In genomic region chr19:55171440-55171839, GRCh38 we compare ENCODE assay signal across 23 cellular contexts. TPM values are rescaled to one million over a fixed set of nuclear protein-coding genes. Genes with fewer than 3 reads are reported as not detected.
DNase-seq lines count a peak whose midpoint lies in the region; ATAC-seq, FAIRE-seq and TF ChIP-seq lines count a peak whose summit lies in the region.
"Had no signal": no experiment of that assay in that cellular context is flagged by ENCODE, and none has a peak within 500 bp of the region (broad histone marks: within the 10 kb centered on the region; RNA-seq: fewer than 3 reads in every experiment).

No MANE protein-coding gene starts in this region.

- peaks cover 33% of the 10 kb centered on the region for H3K4me1 Mint-ChIP-seq in CD4-positive, alpha-beta T cell (ENCODE audit: low read depth)
- peaks cover 23% of the 10 kb centered on the region for H3K4me1 Mint-ChIP-seq in Calu3 (ENCODE audit: low read depth, unreplicated experiment)
- H3K4me1 Mint-ChIP-seq in natural killer cell treated with Interleukin-12 subunit alpha and Interleukin-12 subunit beta and Interleukin-15 and Interleukin-18, amount 100 ng/mL, for 72 hours (ENCODE audit: low read depth in 2 of 2): peaks cover 9 to 19% of the 10 kb centered on the region in 2 donors

- intact Hi-C loops in CD4-positive, alpha-beta T cell (cut with DNase I, micrococcal nuclease): loop anchor here in 1 of 2 experiments (10.0 kb wide), 1 partner anchor 83 kb away; the partner anchor contains the start of gene PPP6R1
- intact Hi-C loops in Calu3 (cut with micrococcal nuclease; ENCODE audit: unreplicated experiment) (loop anchor here (10.0 kb wide), 1 partner anchor 83 kb away; the partner anchor contains the start of gene PPP6R1), K562 (cut with micrococcal nuclease) (no loop called here)

- H3K9me3 ChIP-seq in CD4-positive, alpha-beta T cell (ENCODE audit: control insufficient read depth, low read length): no peaks in the 10 kb centered on the region
- H3K9me3 ChIP-seq in K562 (replicated peaks; ENCODE audit: control insufficient read depth, insufficient read depth, low read depth, low read length) (no peaks in the 10 kb centered on the region), upper lobe of left lung (no peaks in the 10 kb centered on the region)
- H3K9me3 ChIP-seq: BE2C, SJSA1 had no signal

- no peak for TF ChIP-seq RAD21 in K562 (CRISPR knock-in tag; conservative IDR thresholded peaks at IDR 0.05 in 1 of 2, IDR thresholded peaks at IDR 0.05 in 1 of 2)

- H3K36me3 Mint-ChIP-seq in CD4-positive, alpha-beta T cell (ENCODE audit: low read depth): no peaks in the 10 kb centered on the region
- H3K36me3 Mint-ChIP-seq in Calu3 (ENCODE audit: insufficient read depth, unreplicated experiment): peaks cover 31% of the 10 kb centered on the region
- peaks cover 5% of the 10 kb centered on the region for H3K36me3 Mint-ChIP-seq in natural killer cell treated with Interleukin-12 subunit alpha and Interleukin-12 subunit beta and Interleukin-15 and Interleukin-18, amount 100 ng/mL, for 72 hours

- H3K9me1 ChIP-seq in K562 (ENCODE audit: control insufficient read depth, insufficient read depth, low read length): no peaks in the 10 kb centered on the region

- H3K27me3 ChIP-seq in CD4-positive, alpha-beta T cell (ENCODE audit: control insufficient read depth, insufficient read depth, low read length): peaks cover 69% of the 10 kb centered on the region
- H3K27me3 ChIP-seq in K562 (ENCODE audit: control insufficient read depth in 2 of 2, insufficient read depth in 2 of 2, low read length in 2 of 2) (no peaks in the 10 kb centered on the region), upper lobe of left lung (peaks cover 2 to 59% (median 36%) of the 10 kb centered on the region in 4 donors)

- WGBS in K562 (ENCODE audit: insufficient coverage, low coverage, missing lambda C conversion rate): 13% methylated on average over 5 of the region's 5 CpGs
- WGBS in upper lobe of left lung, 2 donors: 82 to 87% methylated on average over 5 of the region's 5 CpGs

- H3K36me3 ChIP-seq in K562 (ENCODE audit: control insufficient read depth, insufficient read depth, low read length) (no peaks in the 10 kb centered on the region), upper lobe of left lung (no peaks in the 10 kb centered on the region)
- H3K36me3 ChIP-seq: BE2C, Peyer's patch, SJSA1 had no signal

- peak overlapping the region in 1 of 2 experiments; percentile 16; a peak in 1 of 4 replicates for H3K9ac ChIP-seq in K562 (ENCODE audit: insufficient read depth in 1 of 2, low read depth in 2 of 2, low read length in 2 of 2)
- H3K9ac ChIP-seq: KMS-11 had no signal

- H2AFZ ChIP-seq in K562 (ENCODE audit: low read depth, low read length): peak overlapping the region; percentile 36; the same call in 1 of the 2 replicates

- TF ChIP-seq POLR2A in K562 (conservative IDR thresholded peaks at IDR 0.05) (no peak), upper lobe of left lung (IDR thresholded peaks at IDR 0.05) (no peak)

- H3K27ac Mint-ChIP-seq in CD4-positive, alpha-beta T cell: no peak overlapping the region
- H3K27ac Mint-ChIP-seq in Calu3 (ENCODE audit: unreplicated experiment): no peak overlapping the region
- H3K27ac Mint-ChIP-seq in natural killer cell treated with Interleukin-12 subunit alpha and Interleukin-12 subunit beta and Interleukin-15 and Interleukin-18, amount 100 ng/mL, for 72 hours: no peak overlapping the region
- H3K27ac Mint-ChIP-seq: H9 had no signal

- in situ Hi-C loops in K562 (cut with MboI): loop anchor here (25.0 kb wide), 1 partner anchor 966 kb away; the partner anchor contains the start of gene ZNF444

- H3K27me3 Mint-ChIP-seq in CD4-positive, alpha-beta T cell: peaks cover 83% of the 10 kb centered on the region
- H3K27me3 Mint-ChIP-seq in Calu3 (ENCODE audit: unreplicated experiment): peaks cover 46% of the 10 kb centered on the region
- H3K27me3 Mint-ChIP-seq in natural killer cell treated with Interleukin-12 subunit alpha and Interleukin-12 subunit beta and Interleukin-15 and Interleukin-18, amount 100 ng/mL, for 72 hours: peaks cover 40 to 48% of the 10 kb centered on the region in 2 donors

- peak overlapping the region; percentile 42 for H3K4me3 Mint-ChIP-seq in CD4-positive, alpha-beta T cell
- H3K4me3 Mint-ChIP-seq in Calu3 (ENCODE audit: low read depth, unreplicated experiment): peak overlapping the region; percentile 84
- peak overlapping the region; percentile 7 for H3K4me3 Mint-ChIP-seq in natural killer cell treated with Interleukin-12 subunit alpha and Interleukin-12 subunit beta and Interleukin-15 and Interleukin-18, amount 100 ng/mL, for 72 hours

- H3K9me3 Mint-ChIP-seq in CD4-positive, alpha-beta T cell: no peaks in the 10 kb centered on the region
- H3K9me3 Mint-ChIP-seq in Calu3 (ENCODE audit: low read depth, unreplicated experiment): no peaks in the 10 kb centered on the region
- no peaks in the 10 kb centered on the region for H3K9me3 Mint-ChIP-seq in natural killer cell treated with Interleukin-12 subunit alpha and Interleukin-12 subunit beta and Interleukin-15 and Interleukin-18, amount 100 ng/mL, for 72 hours

- CTCF ChIA-PET in CD4-positive, alpha-beta T cell (lab: Charles Lee): no interaction called here
- CTCF ChIA-PET in Calu3 (lab: Charles Lee): interaction anchor here (0.6 to 0.9 kb wide), 2 partner anchors 8 to 117 kb away, joined by 3 read pairs; partner anchors contain the start of gene SYT5
- CTCF ChIA-PET in K562 (lab: Yijun Ruan, JAX; ENCODE audit: low intra/inter-chr PET ratio): no interaction called here

- no peaks in the 10 kb centered on the region for H4K20me1 ChIP-seq in K562 (replicated peaks; ENCODE audit: control insufficient read depth, insufficient read depth, low read length)

- ATAC-seq in CD4-positive, alpha-beta T cell (ENCODE audit: poor library complexity): no peak
- ATAC-seq in K562: no peak
- ATAC-seq in natural killer cell treated with Interleukin-12 subunit alpha and Interleukin-12 subunit beta and Interleukin-15 and Interleukin-18, amount 100 ng/mL, for 72 hours: no peak
- ATAC-seq in upper lobe of left lung (ENCODE audit: low FRiP score in 2 of 2): no peak
- no peak for ATAC-seq in HG03571 (IDR thresholded peaks at IDR 0.05; ENCODE audit: unreplicated experiment)
- ATAC-seq: GM12878 had no signal

- peaks cover 23 to 43% of the 10 kb centered on the region in 2 experiments; a peak in 4 of 5 replicates for H3K4me1 ChIP-seq in K562 (replicated peaks in 1 of 2; ENCODE audit: control insufficient read depth in 2 of 2, insufficient read depth in 2 of 2, low read length in 2 of 2)
- H3K4me1 ChIP-seq in upper lobe of left lung: peaks cover 5 to 23% (median 17%) of the 10 kb centered on the region in 4 donors

- H3K79me2 ChIP-seq in K562 (ENCODE audit: control insufficient read depth, insufficient read depth, low read length): no peaks in the 10 kb centered on the region; the same call in 2 of the 3 replicates

- FAIRE-seq in K562 (lab: Jason Lieb, UNC): peak; percentile 65
- FAIRE-seq: GM12878, HTR-8/SVneo had no signal

- TF ChIP-seq CTCF in CD4-positive, alpha-beta T cell (IDR thresholded peaks at IDR 0.05): no peak
- no peak for TF ChIP-seq CTCF in Calu3 (IDR thresholded peaks at IDR 0.05; ENCODE audit: unreplicated experiment)
- TF ChIP-seq CTCF in K562 (IDR thresholded peaks at IDR 0.05 in 2 of 3, conservative IDR thresholded peaks at IDR 0.05 in 1 of 3; ENCODE audit: insufficient read depth in 2 of 3, low read depth in 1 of 3, low read length in 3 of 3): no peak
- TF ChIP-seq CTCF in upper lobe of left lung (IDR thresholded peaks at IDR 0.05): no peak

- DNase-seq in CD4-positive, alpha-beta T cell: no peak
- DNase-seq in Calu3 (no peak), K562 (ENCODE audit: extremely low read depth in 1 of 4, low spot score in 3 of 4) (peak in 2 of 4 experiments; percentile 28 to 57), upper lobe of left lung (no peak)
- DNase-seq in natural killer cell treated with Interleukin-12 subunit alpha and Interleukin-12 subunit beta and Interleukin-15 and Interleukin-18, amount 100 ng/mL, for 72 hours (ENCODE audit: low spot score): no peak
- DNase-seq in activated CD8-positive, alpha-beta memory T cell treated with anti-CD3 and anti-CD28 coated beads for 24 hours: no peak
- DNase-seq: BE2C, COR-L47, DND-41, H9, MV-4-11, NCI-H1105 treated with DMSO at 0.1 percent for 48 hours, NCI-H2081, NCI-H2171 treated with DMSO at 0.1 percent for 48 hours, NCI-H524 treated with DMSO at 0.1 percent for 48 hours, Peyer's patch had no signal

- no peak for TF ChIP-seq EP300 in K562 (IDR thresholded peaks at IDR 0.05; ENCODE audit: low read length)
- TF ChIP-seq EP300 in upper lobe of left lung (IDR thresholded peaks at IDR 0.05): no peak

- BruUV-seq in Calu3 (replicated peaks; lab: Mats Ljungman, UMichigan) (no TSS peak), K562 (replicated peaks; lab: Mats Ljungman, UMichigan) (no TSS peak)

- POLR2A ChIA-PET in CD4-positive, alpha-beta T cell (lab: Charles Lee): no interaction called here
- POLR2A ChIA-PET in K562 (lab: Yijun Ruan, JAX): interaction anchor here (0.6 to 1.0 kb wide), 4 partner anchors 36 to 1241 kb away, joined by 3 to 5 read pairs (median 3); no protein-coding TSS in a partner anchor

- H3K4me2 ChIP-seq in K562 (ENCODE audit: insufficient read depth, low read length): peak overlapping the region; percentile 10; the same call in 1 of the 2 replicates
- H3K4me2 ChIP-seq: KMS-11 had no signal

- no peak overlapping the region for H3K27ac ChIP-seq in CD4-positive, alpha-beta T cell (ENCODE audit: low read depth, low read length)
- H3K27ac ChIP-seq in K562 (ENCODE audit: extremely low read depth, low read depth, low read length) (0 out of 3 replicates have a peak overlapping the region, but pooled peaks have one; percentile 28), upper lobe of left lung (no peak overlapping the region)
- H3K27ac ChIP-seq: KMS-11, Peyer's patch, SJSA1 had no signal

- H3K4me3 ChIP-seq in K562 (no peak overlapping the region), upper lobe of left lung (no peak overlapping the region)
- H3K4me3 ChIP-seq: GM12878, Peyer's patch, SJSA1 had no signal

RNA-seq across cellular contexts. Expression of gene DNAAF3, which starts 5.0 kb away (rescaled TPM):
- not detected for total RNA-seq in CD4-positive, alpha-beta T cell
- total RNA-seq in Calu3 (2022) (10.3 and 13.1 TPM in 2 replicates), K562 (2014; rRNA removed) (49.8 and 66.8 TPM in 2 replicates), K562 (2014; rRNA removed; fragmentation: Illumina TruSeq; extraction: Trizol) (19.7 and 21.6 TPM in 2 replicates), K562 (2015; rRNA removed; fragmentation: Illumina TruSeq; extraction: Trizol) (27.6 and 28.5 TPM in 2 replicates), K562 (2021) (43.0 and 44.3 TPM in 2 replicates), upper lobe of left lung (10 to 100 TPM in 4 of 6 donors, 1 to 10 TPM in 2; 4.2 to 27.4 (median 18.3) TPM)
- total RNA-seq in K562 (2011; cell fraction: chromatin; rRNA removed; ENCODE audit: low replicate concordance): 9.1 and 32.2 TPM in 2 replicates
- total RNA-seq in K562 (2011; cell fraction: nucleolus; rRNA removed): 17.6 and 19.3 TPM in 2 replicates
- 17.8 and 22.7 TPM in 2 replicates for total RNA-seq in K562 (2011; cell fraction: nucleoplasm; rRNA removed)
- polyA plus RNA-seq in K562 (2011; rRNA removed) (29.3 and 46.8 TPM in 2 replicates), K562 (2014; fragmentation: Illumina TruSeq; extraction: Trizol) (61.5 and 67.6 TPM in 2 replicates), K562 (2014; fragmentation: Nextera tagmentation; extraction: Ambion mirVana) (10 to 100 TPM; 29.7 to 54.4 TPM), K562 (2014; rRNA removed) (50.2 and 65.0 TPM in 2 replicates)
- 84.8 and 128 TPM in 2 replicates for polyA plus RNA-seq in K562 (2011; cell fraction: cytosol; rRNA removed)
- 48.2 and 66.5 TPM in 2 replicates for polyA plus RNA-seq in K562 (2011; cell fraction: nucleus; rRNA removed)
- 41.3 and 45.3 TPM in 2 replicates for polyA plus RNA-seq in K562 (2012)
- polyA minus RNA-seq in K562 (2011; rRNA and poly(A)+ RNA removed): 7.2 and 9.1 TPM in 2 replicates
- polyA minus RNA-seq in K562 (2011; cell fraction: cytosol; rRNA and poly(A)+ RNA removed): 18.7 and 19.0 TPM in 2 replicates
- polyA minus RNA-seq in K562 (2011; cell fraction: nucleus; rRNA and poly(A)+ RNA removed): 7.1 and 10.8 TPM in 2 replicates
- total RNA-seq in natural killer cell treated with Interleukin-12 subunit alpha and Interleukin-12 subunit beta and Interleukin-15 and Interleukin-18, amount 100 ng/mL, for 72 hours: not detected
- total RNA-seq: GM12878 had no signal
- polyA plus RNA-seq: GM12878 had no signal

RNA-seq across cellular contexts. Expression of gene SYT5, which starts 8.6 kb away (rescaled TPM):
- under 1 TPM; 0.41 to 0.56 TPM for total RNA-seq in CD4-positive, alpha-beta T cell
- total RNA-seq in Calu3 (2022) (0.54 and 0.71 TPM in 2 replicates), K562 (2014; rRNA removed) (9.9 and 15.7 TPM in 2 replicates), K562 (2014; rRNA removed; fragmentation: Illumina TruSeq; extraction: Trizol) (8.8 and 9.8 TPM in 2 replicates), K562 (2015; rRNA removed; fragmentation: Illumina TruSeq; extraction: Trizol) (6.6 and 7.2 TPM in 2 replicates), K562 (2021) (19.9 and 20.9 TPM in 2 replicates), upper lobe of left lung (under 1 TPM in 2 of 6 donors, not detected in 4; 0.11 to 0.91 TPM)
- 8.2 and 12.8 TPM in 2 replicates for total RNA-seq in K562 (2011; cell fraction: chromatin; rRNA removed; ENCODE audit: low replicate concordance)
- total RNA-seq in K562 (2011; cell fraction: nucleolus; rRNA removed): 5.1 and 5.5 TPM in 2 replicates
- total RNA-seq in K562 (2011; cell fraction: nucleoplasm; rRNA removed): 8.5 and 9.7 TPM in 2 replicates
- polyA plus RNA-seq in K562 (2011; rRNA removed) (3.9 and 5.0 TPM in 2 replicates), K562 (2014; fragmentation: Illumina TruSeq; extraction: Trizol) (18.0 and 19.4 TPM in 2 replicates), K562 (2014; fragmentation: Nextera tagmentation; extraction: Ambion mirVana) (1 to 10 TPM; 1.3 to 2.1 TPM), K562 (2014; rRNA removed) (14.2 and 15.2 TPM in 2 replicates)
- polyA plus RNA-seq in K562 (2011; cell fraction: cytosol; rRNA removed): 4.3 and 6.8 TPM in 2 replicates
- 5.3 and 5.7 TPM in 2 replicates for polyA plus RNA-seq in K562 (2011; cell fraction: nucleus; rRNA removed)
- polyA plus RNA-seq in K562 (2012): 15.2 and 38.7 TPM in 2 replicates
- polyA minus RNA-seq in K562 (2011; rRNA and poly(A)+ RNA removed): 2.4 and 5.1 TPM in 2 replicates
- 8.4 and 13.2 TPM in 2 replicates for polyA minus RNA-seq in K562 (2011; cell fraction: cytosol; rRNA and poly(A)+ RNA removed)
- 3.1 and 3.4 TPM in 2 replicates for polyA minus RNA-seq in K562 (2011; cell fraction: nucleus; rRNA and poly(A)+ RNA removed)
- total RNA-seq in natural killer cell treated with Interleukin-12 subunit alpha and Interleukin-12 subunit beta and Interleukin-15 and Interleukin-18, amount 100 ng/mL, for 72 hours: not detected
- total RNA-seq: A673, GM12878, SJSA1 had no signal

RNA-seq across cellular contexts. Expression of gene TNNI3, which starts 13.9 kb away (rescaled TPM):
- total RNA-seq in CD4-positive, alpha-beta T cell: not detected
- total RNA-seq in Calu3 (2022): 1.3 and 2.5 TPM in 2 replicates
- 25.9 and 44.0 TPM in 2 replicates for total RNA-seq in K562 (2011; cell fraction: chromatin; rRNA removed; ENCODE audit: low replicate concordance)
- total RNA-seq in K562 (2011; cell fraction: nucleolus; rRNA removed): 23.2 and 24.3 TPM in 2 replicates
- 27.0 and 36.9 TPM in 2 replicates for total RNA-seq in K562 (2011; cell fraction: nucleoplasm; rRNA removed)
- 107 and 125 TPM in 2 replicates for total RNA-seq in K562 (2014; rRNA removed)
- total RNA-seq in K562 (2014; rRNA removed; fragmentation: Illumina TruSeq; extraction: Trizol): 22.0 and 26.5 TPM in 2 replicates
- total RNA-seq in K562 (2015; rRNA removed; fragmentation: Illumina TruSeq; extraction: Trizol): 74.2 and 76.5 TPM in 2 replicates
- 53.7 and 63.3 TPM in 2 replicates for total RNA-seq in K562 (2021)
- 28.1 and 33.8 TPM in 2 replicates for polyA plus RNA-seq in K562 (2011; rRNA removed)
- 41.8 and 52.3 TPM in 2 replicates for polyA plus RNA-seq in K562 (2011; cell fraction: cytosol; rRNA removed)
- polyA plus RNA-seq in K562 (2011; cell fraction: nucleus; rRNA removed): 61.1 and 64.7 TPM in 2 replicates
- polyA plus RNA-seq in K562 (2012): 58.4 and 68.8 TPM in 2 replicates
- 42.0 and 55.7 TPM in 2 replicates for polyA plus RNA-seq in K562 (2014; fragmentation: Illumina TruSeq; extraction: Trizol)
- polyA plus RNA-seq in K562 (2014; fragmentation: Nextera tagmentation; extraction: Ambion mirVana): 10 to 100 TPM in 1 of 2 experiments, 1 to 10 TPM in 1; 4.7 to 17.2 TPM
- 143 and 158 TPM in 2 replicates for polyA plus RNA-seq in K562 (2014; rRNA removed)
- 6.4 and 7.0 TPM in 2 replicates for polyA minus RNA-seq in K562 (2011; rRNA and poly(A)+ RNA removed)
- 7.1 and 13.3 TPM in 2 replicates for polyA minus RNA-seq in K562 (2011; cell fraction: cytosol; rRNA and poly(A)+ RNA removed)
- polyA minus RNA-seq in K562 (2011; cell fraction: nucleus; rRNA and poly(A)+ RNA removed): 10.6 and 16.3 TPM in 2 replicates
- total RNA-seq in natural killer cell treated with Interleukin-12 subunit alpha and Interleukin-12 subunit beta and Interleukin-15 and Interleukin-18, amount 100 ng/mL, for 72 hours: not detected
- total RNA-seq in upper lobe of left lung: 10 to 100 TPM in 2 of 6 donors, 1 to 10 TPM in 4; 1.0 to 14.6 (median 5.9) TPM
- total RNA-seq: GM12878, Peyer's patch, SJSA1 had no signal
- polyA plus RNA-seq: GM12878 had no signal

RNA-seq across cellular contexts. Expression of gene TNNT1, which starts 22.4 kb away (rescaled TPM):
- not detected for total RNA-seq in CD4-positive, alpha-beta T cell
- total RNA-seq in Calu3 (2022) (48.8 and 53.7 TPM in 2 replicates), K562 (2014; rRNA removed) (366 and 390 TPM in 2 replicates), K562 (2014; rRNA removed; fragmentation: Illumina TruSeq; extraction: Trizol) (114 and 159 TPM in 2 replicates), K562 (2015; rRNA removed; fragmentation: Illumina TruSeq; extraction: Trizol) (244 and 252 TPM in 2 replicates), K562 (2021) (207 and 227 TPM in 2 replicates), upper lobe of left lung (10 to 100 TPM in 1 of 6 donors, 1 to 10 TPM in 4, not detected in 1; 1.3 to 31.2 (median 2.4) TPM)
- 33.1 and 49.0 TPM in 2 replicates for total RNA-seq in K562 (2011; cell fraction: chromatin; rRNA removed; ENCODE audit: low replicate concordance)
- 39.5 and 44.5 TPM in 2 replicates for total RNA-seq in K562 (2011; cell fraction: nucleolus; rRNA removed)
- total RNA-seq in K562 (2011; cell fraction: nucleoplasm; rRNA removed): 49.1 and 49.5 TPM in 2 replicates
- polyA plus RNA-seq in K562 (2011; rRNA removed) (177 and 189 TPM in 2 replicates), K562 (2014; fragmentation: Illumina TruSeq; extraction: Trizol) (224 and 227 TPM in 2 replicates), K562 (2014; fragmentation: Nextera tagmentation; extraction: Ambion mirVana) (10 to 100 TPM; 31.8 to 43.6 TPM), K562 (2014; rRNA removed) (324 and 325 TPM in 2 replicates)
- polyA plus RNA-seq in K562 (2011; cell fraction: cytosol; rRNA removed): 173 and 189 TPM in 2 replicates
- 99.4 and 117 TPM in 2 replicates for polyA plus RNA-seq in K562 (2011; cell fraction: nucleus; rRNA removed)
- polyA plus RNA-seq in K562 (2012): 276 and 308 TPM in 2 replicates
- 86.4 and 93.6 TPM in 2 replicates for polyA minus RNA-seq in K562 (2011; rRNA and poly(A)+ RNA removed)
- 45.8 and 53.1 TPM in 2 replicates for polyA minus RNA-seq in K562 (2011; cell fraction: cytosol; rRNA and poly(A)+ RNA removed)
- 24.5 and 35.7 TPM in 2 replicates for polyA minus RNA-seq in K562 (2011; cell fraction: nucleus; rRNA and poly(A)+ RNA removed)
- not detected for total RNA-seq in natural killer cell treated with Interleukin-12 subunit alpha and Interleukin-12 subunit beta and Interleukin-15 and Interleukin-18, amount 100 ng/mL, for 72 hours
- total RNA-seq: Peyer's patch had no signal

RNA-seq across cellular contexts. Expression of gene PTPRH, which starts 37.9 kb away (rescaled TPM):
- not detected for total RNA-seq in CD4-positive, alpha-beta T cell
- total RNA-seq in Calu3 (2022) (34.6 and 43.2 TPM in 2 replicates), K562 (2014; rRNA removed) (24.0 and 36.5 TPM in 2 replicates), K562 (2014; rRNA removed; fragmentation: Illumina TruSeq; extraction: Trizol) (14.7 and 17.6 TPM in 2 replicates), K562 (2015; rRNA removed; fragmentation: Illumina TruSeq; extraction: Trizol) (18.6 and 19.0 TPM in 2 replicates), K562 (2021) (25.5 and 26.4 TPM in 2 replicates), upper lobe of left lung (1 to 10 TPM in 1 of 6 donors, under 1 TPM in 4, not detected in 1; 0.30 to 3.1 (median 0.67) TPM)
- total RNA-seq in K562 (2011; cell fraction: chromatin; rRNA removed; ENCODE audit: low replicate concordance): 57.9 and 171 TPM in 2 replicates
- 67.1 and 78.4 TPM in 2 replicates for total RNA-seq in K562 (2011; cell fraction: nucleolus; rRNA removed)
- 53.0 and 59.6 TPM in 2 replicates for total RNA-seq in K562 (2011; cell fraction: nucleoplasm; rRNA removed)
- polyA plus RNA-seq in K562 (2011; rRNA removed) (33.6 and 34.3 TPM in 2 replicates), K562 (2014; fragmentation: Illumina TruSeq; extraction: Trizol) (31.2 and 33.2 TPM in 2 replicates), K562 (2014; fragmentation: Nextera tagmentation; extraction: Ambion mirVana) (1 to 10 TPM in 1 of 2 experiments, under 1 TPM in 1; 0.87 to 2.9 TPM), K562 (2014; rRNA removed) (22.7 and 22.8 TPM in 2 replicates)
- 31.6 and 38.9 TPM in 2 replicates for polyA plus RNA-seq in K562 (2011; cell fraction: cytosol; rRNA removed)
- polyA plus RNA-seq in K562 (2011; cell fraction: nucleus; rRNA removed): 66.1 and 111 TPM in 2 replicates
- polyA plus RNA-seq in K562 (2012): 19.2 and 61.5 TPM in 2 replicates
- 34.7 and 44.2 TPM in 2 replicates for polyA minus RNA-seq in K562 (2011; rRNA and poly(A)+ RNA removed)
- polyA minus RNA-seq in K562 (2011; cell fraction: cytosol; rRNA and poly(A)+ RNA removed): 15.8 and 20.3 TPM in 2 replicates
- 46.6 and 47.5 TPM in 2 replicates for polyA minus RNA-seq in K562 (2011; cell fraction: nucleus; rRNA and poly(A)+ RNA removed)
- under 1 TPM in 1 of 2 donors, not detected in 1; 0.11 TPM for total RNA-seq in natural killer cell treated with Interleukin-12 subunit alpha and Interleukin-12 subunit beta and Interleukin-15 and Interleukin-18, amount 100 ng/mL, for 72 hours
- total RNA-seq: OCI-LY7 had no signal
- polyA plus RNA-seq: GM12878 had no signal

Comparison
In these comparisons a context has a peak if more than half of its experiments do, and no peak if none do; other contexts are left out.
1. H3K4me3 Mint-ChIP-seq: peak in every context shown above with its lines; median percentile 84 in Calu3; 42 in CD4-positive, alpha-beta T cell; 7 in natural killer cell treated with Interleukin-12 subunit alpha and Interleukin-12 subunit beta and Interleukin-15 and Interleukin-18, amount 100 ng/mL, for 72 hours.